Comparison of ENCODE assay signal across 9 cellular contexts in genomic region chr3:182713743-182714517, GRCh38.
DNase-seq lines count a peak whose midpoint lies in the region; ATAC-seq and TF ChIP-seq lines count a peak whose summit lies in the region.
"Had no signal": no experiment of that assay in that cellular context is flagged by ENCODE, and none has a peak within 500 bp of the region (broad histone marks: within the 10 kb centered on the region; RNA-seq: fewer than 3 reads in every experiment).

No MANE protein-coding gene starts in this region.

- no peak overlapping the region for H3K4me3 Mint-ChIP-seq in CD4-positive, CD25-positive, alpha-beta regulatory T cell
- no peak overlapping the region for H3K4me3 Mint-ChIP-seq in activated CD8-positive, alpha-beta T cell treated with anti-CD3 and anti-CD28 coated beads for 36 hours

- peak in 2 of 3 donors; percentile 39 to 56 for DNase-seq in CD4-positive, CD25-positive, alpha-beta regulatory T cell
- DNase-seq in NCI-H2196 treated with DMSO at 0.1 percent for 48 hours (lab: John Stamatoyannopoulos, UW; ENCODE audit: unreplicated experiment) (peak; percentile 86), left ventricle myocardium superior (no peak), skeletal muscle cell (ENCODE audit: low read depth) (peak; percentile 29), posterior cingulate gyrus (no peak)
- DNase-seq in activated CD8-positive, alpha-beta T cell treated with anti-CD3 and anti-CD28 coated beads for 36 hours, result no peak

- H3K4me3 ChIP-seq in CD4-positive, CD25-positive, alpha-beta regulatory T cell (ENCODE audit: low read depth, low read length), result no peak overlapping the region
- no peak overlapping the region for H3K4me3 ChIP-seq in skeletal muscle cell (ENCODE audit: low read depth, low read length)
- H3K4me3 ChIP-seq: SJSA1 had no signal

- no peak overlapping the region for H3K27ac Mint-ChIP-seq in CD4-positive, CD25-positive, alpha-beta regulatory T cell
- H3K27ac Mint-ChIP-seq in activated CD8-positive, alpha-beta T cell treated with anti-CD3 and anti-CD28 coated beads for 36 hours, result no peak overlapping the region

- no peaks in the 10 kb centered on the region for H3K9me3 ChIP-seq in CD4-positive, CD25-positive, alpha-beta regulatory T cell (ENCODE audit: control insufficient read depth in 2 of 2, low read length in 2 of 2)
- H3K9me3 ChIP-seq: SJSA1 had no signal

- H3K27me3 ChIP-seq in CD4-positive, CD25-positive, alpha-beta regulatory T cell (ENCODE audit: control insufficient read depth, insufficient read depth, low read length), result no peaks in the 10 kb centered on the region
- H3K27me3 ChIP-seq: SJSA1 had no signal

- peak in 1 of 2 donors; percentile 60 for ATAC-seq in CD4-positive, CD25-positive, alpha-beta regulatory T cell (ENCODE audit: low read depth in 2 of 2)
- peak; percentile 37 for ATAC-seq in GM18867 (IDR thresholded peaks at IDR 0.05; ENCODE audit: unreplicated experiment)
- peak; percentile 44 for ATAC-seq in HG03280 (IDR thresholded peaks at IDR 0.05; ENCODE audit: unreplicated experiment)
- ATAC-seq in activated CD8-positive, alpha-beta T cell treated with anti-CD3 and anti-CD28 coated beads for 36 hours, result peak; percentile 78
- peak; percentile 86 for ATAC-seq in left ventricle myocardium superior

- intact Hi-C loops in activated CD8-positive, alpha-beta T cell treated with anti-CD3 and anti-CD28 coated beads for 36 hours (cut with micrococcal nuclease), result loop anchor here (10.0 kb wide), 1 partner anchor 121 kb away; no protein-coding TSS in a partner anchor
- intact Hi-C loops in left ventricle myocardium superior (cut with micrococcal nuclease) (loop anchor here (2.0 kb wide), 1 partner anchor 123 kb away; no protein-coding TSS in a partner anchor), posterior cingulate gyrus (cut with DNase I) (loop anchor here (5.0 to 10.0 kb wide), 2 partner anchors 123 to 671 kb away; no protein-coding TSS in a partner anchor)

- no peaks in the 10 kb centered on the region for H3K36me3 ChIP-seq in CD4-positive, CD25-positive, alpha-beta regulatory T cell (ENCODE audit: control insufficient read depth, insufficient read depth, low read length)
- H3K36me3 ChIP-seq: SJSA1 had no signal

- H3K4me1 Mint-ChIP-seq in CD4-positive, CD25-positive, alpha-beta regulatory T cell, result peaks cover 0 to 5% (median 0%) of the 10 kb centered on the region in 4 donors
- H3K4me1 Mint-ChIP-seq in activated CD8-positive, alpha-beta T cell treated with anti-CD3 and anti-CD28 coated beads for 36 hours (ENCODE audit: low read depth), result peaks cover 10% of the 10 kb centered on the region

- H3K4me1 ChIP-seq in CD4-positive, CD25-positive, alpha-beta regulatory T cell (ENCODE audit: control insufficient read depth, insufficient read depth, low read length, poor library complexity, severe bottlenecking), result no peaks in the 10 kb centered on the region
- H3K4me1 ChIP-seq: SJSA1 had no signal

- CTCF ChIA-PET in activated CD8-positive, alpha-beta T cell treated with anti-CD3 and anti-CD28 coated beads for 36 hours (lab: Charles Lee), result interaction anchor here (0.6 to 4.1 kb wide), 29 partner anchors 9 to 932 kb away, joined by 3 to 26 read pairs (median 3); partner anchors contain the start of gene MCCC1

- H3K36me3 Mint-ChIP-seq in CD4-positive, CD25-positive, alpha-beta regulatory T cell, result no peaks in the 10 kb centered on the region
- H3K36me3 Mint-ChIP-seq in activated CD8-positive, alpha-beta T cell treated with anti-CD3 and anti-CD28 coated beads for 36 hours (ENCODE audit: low read depth), result no peaks in the 10 kb centered on the region

- TF ChIP-seq CTCF in activated CD8-positive, alpha-beta T cell treated with anti-CD3 and anti-CD28 coated beads for 36 hours (IDR thresholded peaks at IDR 0.05), result peak; percentile 52

- POLR2A ChIA-PET in activated CD8-positive, alpha-beta T cell treated with anti-CD3 and anti-CD28 coated beads for 36 hours (lab: Charles Lee), result interaction anchor here (1.4 kb wide), 1 partner anchor 111 kb away, joined by 3 read pairs; no protein-coding TSS in a partner anchor

- no peak overlapping the region for H3K27ac ChIP-seq in CD4-positive, CD25-positive, alpha-beta regulatory T cell (ENCODE audit: insufficient read depth, low read length, poor library complexity, severe bottlenecking)
- H3K27ac ChIP-seq: SJSA1 had no signal

- no peaks in the 10 kb centered on the region for H3K9me3 Mint-ChIP-seq in CD4-positive, CD25-positive, alpha-beta regulatory T cell
- H3K9me3 Mint-ChIP-seq in activated CD8-positive, alpha-beta T cell treated with anti-CD3 and anti-CD28 coated beads for 36 hours, result no peaks in the 10 kb centered on the region

- H3K27me3 Mint-ChIP-seq in CD4-positive, CD25-positive, alpha-beta regulatory T cell, result peaks cover 18% of the 10 kb centered on the region
- peaks cover 2% of the 10 kb centered on the region for H3K27me3 Mint-ChIP-seq in activated CD8-positive, alpha-beta T cell treated with anti-CD3 and anti-CD28 coated beads for 36 hours

Comparison
In these comparisons a context has a peak if more than half of its experiments do, and no peak if none do; other contexts are left out.
1. DNase-seq: peak in CD4-positive, CD25-positive, alpha-beta regulatory T cell (2 of 3), NCI-H2196 treated with DMSO at 0.1 percent for 48 hours (single experiment) and skeletal muscle cell (single experiment); none in activated CD8-positive, alpha-beta T cell treated with anti-CD3 and anti-CD28 coated beads for 36 hours (single experiment), left ventricle myocardium superior (single experiment) and posterior cingulate gyrus (0 of 10).